1 cellular context compared by ENCODE assay signal in genomic region chr11:10857604-10858504, GRCh38.
TF ChIP-seq lines count a peak whose summit lies in the region.

ZBED5 (minus strand) TSS chr11:10858053; CDS start chr11:10854945, 3,108 bp downstream.

TF ChIP-seq in HepG2, 621 proteins besides CTCF, POLR2A, EP300 and RAD21 (continued from another document and continues in another):
- TF ChIP-seq CSRNP1 (CRISPR knock-in tag; IDR thresholded peaks at IDR 0.05) (no peak), CEBPZ (IDR thresholded peaks at IDR 0.05; ENCODE audit: low read length) (no peak), ZNF121 (CRISPR knock-in tag; IDR thresholded peaks at IDR 0.05) (no peak), ZNF639 (CRISPR knock-in tag; conservative IDR thresholded peaks at IDR 0.05) (no peak), ZNF318 (CRISPR knock-in tag; IDR thresholded peaks at IDR 0.05) (no peak; the same call in 1 of the 2 replicates), ZNF503 (CRISPR knock-in tag; IDR thresholded peaks at IDR 0.05) (no peak), MYC (CRISPR knock-in tag; IDR thresholded peaks at IDR 0.05; ENCODE audit: borderline replicate concordance) (peak; percentile 54), ZNF468 (CRISPR knock-in tag; IDR thresholded peaks at IDR 0.05) (no peak), HOXA9 (CRISPR knock-in tag; IDR thresholded peaks at IDR 0.05; ENCODE audit: borderline replicate concordance) (no peak), RARA (CRISPR knock-in tag; IDR thresholded peaks at IDR 0.05) (no peak), SPEN (CRISPR knock-in tag; IDR thresholded peaks at IDR 0.05; ENCODE audit: low read depth) (peak; percentile 40; the same call in 1 of the 2 replicates), PPARG (CRISPR knock-in tag; conservative IDR thresholded peaks at IDR 0.05) (no peak), ZSCAN25 (CRISPR knock-in tag; IDR thresholded peaks at IDR 0.05) (no peak; the same call in 1 of the 2 replicates), ZNF350 (CRISPR knock-in tag; IDR thresholded peaks at IDR 0.05; ENCODE audit: borderline replicate concordance, low read depth) (peak; percentile 68), BHLHE40 (IDR thresholded peaks at IDR 0.05; ENCODE audit: low read length) (no peak), ZNF235 (CRISPR knock-in tag; IDR thresholded peaks at IDR 0.05; ENCODE audit: borderline replicate concordance) (no peak), NFKBIZ (CRISPR knock-in tag; IDR thresholded peaks at IDR 0.05) (0 out of 2 replicates have a peak, but pooled peaks have one; percentile 21), FOXA3 (CRISPR knock-in tag; IDR thresholded peaks at IDR 0.05) (peak; percentile 33; the same call in 1 of the 2 replicates), MATR3 (CRISPR knock-in tag; IDR thresholded peaks at IDR 0.05) (no peak), AGO2 (optimal IDR thresholded peaks at IDR 0.05; ENCODE audit: low read depth, low read length) (peak; percentile 87), TFE3 (CRISPR knock-in tag; IDR thresholded peaks at IDR 0.05) (peak; percentile 41; the same call in 1 of the 2 replicates), MIXL1 (CRISPR knock-in tag; IDR thresholded peaks at IDR 0.05) (no peak), MAZ (IDR thresholded peaks at IDR 0.05; ENCODE audit: borderline replicate concordance, low read depth, low read length) (no peak), MAZ (CRISPR knock-in tag; IDR thresholded peaks at IDR 0.05; ENCODE audit: low read depth) (peak; percentile 35; the same call in 1 of the 2 replicates), ARID2 (CRISPR knock-in tag; IDR thresholded peaks at IDR 0.05; ENCODE audit: borderline replicate concordance) (no peak; the same call in 1 of the 2 replicates), ZMYM4 (CRISPR knock-in tag; IDR thresholded peaks at IDR 0.05) (peak; percentile 63), ZNF354B (CRISPR knock-in tag; IDR thresholded peaks at IDR 0.05) (no peak), ZNF564 (CRISPR knock-in tag; IDR thresholded peaks at IDR 0.05) (0 out of 2 replicates have a peak, but pooled peaks have one; percentile 38), FOXP1 (IDR thresholded peaks at IDR 0.05) (no peak), FOXP1 (CRISPR knock-in tag; IDR thresholded peaks at IDR 0.05) (no peak), SCMH1 (CRISPR knock-in tag; IDR thresholded peaks at IDR 0.05; ENCODE audit: borderline replicate concordance) (no peak), ZNF18 (CRISPR knock-in tag; IDR thresholded peaks at IDR 0.05; ENCODE audit: insufficient replicate concordance) (no peak), DMAP1 (CRISPR knock-in tag; IDR thresholded peaks at IDR 0.05) (peak; percentile 81), ZNF343 (CRISPR knock-in tag; IDR thresholded peaks at IDR 0.05) (no peak; the same call in 1 of the 2 replicates), FOXO4 (CRISPR knock-in tag; conservative IDR thresholded peaks at IDR 0.05) (0 out of 2 replicates have a peak, but pooled peaks have one; percentile 83), ZNF567 (CRISPR knock-in tag; IDR thresholded peaks at IDR 0.05; ENCODE audit: borderline replicate concordance) (no peak), ZNF510 (CRISPR knock-in tag; IDR thresholded peaks at IDR 0.05; ENCODE audit: low read depth) (no peak; the same call in 1 of the 2 replicates), ZNF552 (CRISPR knock-in tag; IDR thresholded peaks at IDR 0.05; ENCODE audit: borderline replicate concordance) (0 out of 2 replicates have a peak, but pooled peaks have one; percentile 43), TAF15 (IDR thresholded peaks at IDR 0.05; ENCODE audit: low read depth, low read length, poor library complexity, severe bottlenecking) (no peak), RBFOX2 (IDR thresholded peaks at IDR 0.05; ENCODE audit: low read depth, low read length) (peak; percentile 92)
